24 cellular contexts compared by ENCODE assay signal in the genomic region with DNA sequence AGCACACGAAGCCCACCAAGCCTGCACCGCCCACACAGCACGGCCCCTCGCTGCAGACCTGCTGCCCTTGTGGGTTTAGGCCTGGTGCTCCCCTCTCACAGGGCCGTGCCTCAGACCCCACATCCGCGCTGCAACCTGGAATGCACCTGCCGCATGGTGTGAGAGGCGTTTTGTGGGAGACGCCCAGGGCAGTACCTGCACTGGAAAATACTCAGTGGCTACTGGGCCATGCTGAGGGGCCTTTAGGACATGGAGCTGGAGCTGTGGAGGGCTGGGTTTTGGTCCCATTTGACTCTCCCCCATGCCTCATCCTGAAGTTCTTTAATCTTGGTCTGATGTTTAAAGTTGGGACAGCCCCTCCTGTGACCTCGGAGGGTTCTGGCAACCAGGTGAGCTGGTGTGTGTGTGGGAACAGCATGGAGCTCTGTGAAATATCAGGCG.
DNase-seq lines count a peak whose midpoint lies in the region; ATAC-seq and TF ChIP-seq lines count a peak whose summit lies in the region.
"Had no signal": no experiment of that assay in that cellular context is flagged by ENCODE, and none has a peak within 500 bp of the region (broad histone marks: within the 10 kb centered on the region; RNA-seq: fewer than 3 reads in every experiment).

No MANE protein-coding gene starts in this region.

- H2AFZ ChIP-seq in mesenchymal stem cell (ENCODE audit: low read depth, low read length) = no peak overlapping the region
- H2AFZ ChIP-seq: parathyroid adenoma had no signal

- ATAC-seq in activated CD8-positive, alpha-beta T cell treated with anti-CD3 and anti-CD28 coated beads for 36 hours = peak; percentile 6
- no peak for ATAC-seq in HG03139 (IDR thresholded peaks at IDR 0.05; ENCODE audit: unreplicated experiment)

- peak overlapping the region in 6 of 7 donors; percentile 19 to 59 (median 30) for H3K4me3 Mint-ChIP-seq in CD8-positive, alpha-beta memory T cell
- H3K4me3 Mint-ChIP-seq in activated CD8-positive, alpha-beta T cell treated with anti-CD3 and anti-CD28 coated beads for 36 hours = no peak overlapping the region
- H3K4me3 Mint-ChIP-seq in type B pancreatic cell = no peak overlapping the region
- H3K4me3 Mint-ChIP-seq: activated B cell treated with CpG ODN at 0.5 μM for 24 hours; activated naive CD8-positive, alpha-beta T cell treated with anti-CD3 and anti-CD28 coated beads for 36 hours; CD4-positive, alpha-beta T cell; natural killer cell treated with Interleukin-12 subunit alpha and Interleukin-12 subunit beta and Interleukin-15 and Interleukin-18, amount 100 ng/mL, for 72 hours had no signal

- peaks cover 0 to 2% (median 0%) of the 10 kb centered on the region in 3 donors for H3K36me3 Mint-ChIP-seq in CD8-positive, alpha-beta memory T cell
- H3K36me3 Mint-ChIP-seq in activated CD8-positive, alpha-beta T cell treated with anti-CD3 and anti-CD28 coated beads for 36 hours (ENCODE audit: low read depth) = no peaks in the 10 kb centered on the region
- no peaks in the 10 kb centered on the region for H3K36me3 Mint-ChIP-seq in type B pancreatic cell
- H3K36me3 Mint-ChIP-seq: activated naive CD8-positive, alpha-beta T cell treated with anti-CD3 and anti-CD28 coated beads for 36 hours; natural killer cell treated with Interleukin-12 subunit alpha and Interleukin-12 subunit beta and Interleukin-15 and Interleukin-18, amount 100 ng/mL, for 72 hours had no signal

- H3K4me3 ChIP-seq in CD8-positive, alpha-beta memory T cell (ENCODE audit: low read length) = peak overlapping the region; percentile 29
- H3K4me3 ChIP-seq in mesenchymal stem cell (ENCODE audit: insufficient read depth in 1 of 2, low read depth in 1 of 2, low read length in 2 of 2) = no peak overlapping the region
- H3K4me3 ChIP-seq: gastroesophageal sphincter, left lung, Peyer's patch, transverse colon had no signal

- H3K9me3 Mint-ChIP-seq in CD8-positive, alpha-beta memory T cell = no peaks in the 10 kb centered on the region
- no peaks in the 10 kb centered on the region for H3K9me3 Mint-ChIP-seq in activated CD8-positive, alpha-beta T cell treated with anti-CD3 and anti-CD28 coated beads for 36 hours
- H3K9me3 Mint-ChIP-seq in type B pancreatic cell = peaks cover 3% of the 10 kb centered on the region
- H3K9me3 Mint-ChIP-seq: activated B cell treated with CpG ODN at 0.5 μM for 24 hours; activated naive CD8-positive, alpha-beta T cell treated with anti-CD3 and anti-CD28 coated beads for 36 hours; CD4-positive, alpha-beta T cell had no signal

- H3K23ac ChIP-seq in mesenchymal stem cell (ENCODE audit: low read length in 2 of 2) = no peak overlapping the region

- no peak overlapping the region for H2AK5ac ChIP-seq in mesenchymal stem cell (ENCODE audit: low read length, severe bottlenecking)

- peaks cover 0 to 4% of the 10 kb centered on the region in 2 donors for H3K27me3 Mint-ChIP-seq in CD8-positive, alpha-beta memory T cell
- no peaks in the 10 kb centered on the region for H3K27me3 Mint-ChIP-seq in activated CD8-positive, alpha-beta T cell treated with anti-CD3 and anti-CD28 coated beads for 36 hours
- peaks cover 8% of the 10 kb centered on the region for H3K27me3 Mint-ChIP-seq in type B pancreatic cell
- H3K27me3 Mint-ChIP-seq: activated B cell treated with CpG ODN at 0.5 μM for 24 hours; activated naive CD8-positive, alpha-beta T cell treated with anti-CD3 and anti-CD28 coated beads for 36 hours; CD4-positive, alpha-beta T cell had no signal

- no peak overlapping the region for H3K27ac ChIP-seq in CD8-positive, alpha-beta memory T cell (ENCODE audit: low read depth, low read length)
- H3K27ac ChIP-seq in mesenchymal stem cell (ENCODE audit: low read length, poor library complexity, severe bottlenecking) = no peak overlapping the region
- H3K27ac ChIP-seq: gastroesophageal sphincter, left lung, parathyroid adenoma, transverse colon had no signal

- H3K4me1 ChIP-seq in CD8-positive, alpha-beta memory T cell (ENCODE audit: insufficient read depth, low read length) = peaks cover 13% of the 10 kb centered on the region
- H3K4me1 ChIP-seq in mesenchymal stem cell (ENCODE audit: control insufficient read depth, insufficient read depth, low read depth, low read length) = peaks cover 2% of the 10 kb centered on the region
- H3K4me1 ChIP-seq: left lung, parathyroid adenoma, Peyer's patch, transverse colon had no signal

- no peak overlapping the region for H2BK5ac ChIP-seq in mesenchymal stem cell (ENCODE audit: low read depth, low read length, poor library complexity, severe bottlenecking)

- H3K27ac Mint-ChIP-seq in CD8-positive, alpha-beta memory T cell = peak overlapping the region in 6 of 8 donors; percentile 25 to 72 (median 48)
- no peak overlapping the region for H3K27ac Mint-ChIP-seq in activated CD8-positive, alpha-beta T cell treated with anti-CD3 and anti-CD28 coated beads for 36 hours
- H3K27ac Mint-ChIP-seq in type B pancreatic cell = no peak overlapping the region
- H3K27ac Mint-ChIP-seq: activated B cell treated with CpG ODN at 0.5 μM for 24 hours; activated T-helper 2 cell treated with anti-CD3 and anti-CD28 coated beads, Interferon-gamma antibody, Interleukin-2, Interleukin-4, amounts not matched to agents 10 μg/mL and 5 μg/mL and 100 μg/mL, durations not matched to agents 14 hours and 24 hours and 36 hours; CD4-positive, alpha-beta T cell; natural killer cell treated with Interleukin-12 subunit alpha and Interleukin-12 subunit beta and Interleukin-15 and Interleukin-18, amount 100 ng/mL, for 72 hours had no signal

- H2BK120ac ChIP-seq in mesenchymal stem cell (ENCODE audit: low read depth, low read length) = no peak overlapping the region

- no peak overlapping the region for H3K14ac ChIP-seq in mesenchymal stem cell (ENCODE audit: low read length in 2 of 2)

- POLR2A ChIA-PET in CD8-positive, alpha-beta memory T cell (lab: Charles Lee) = no interaction called here
- POLR2A ChIA-PET in activated CD8-positive, alpha-beta T cell treated with anti-CD3 and anti-CD28 coated beads for 36 hours (lab: Charles Lee) = no interaction called here

- H4K91ac ChIP-seq in mesenchymal stem cell (ENCODE audit: low read length) = peak overlapping the region; percentile 65

- H3K9me3 ChIP-seq in CD8-positive, alpha-beta memory T cell (ENCODE audit: low read length) = no peaks in the 10 kb centered on the region
- H3K9me3 ChIP-seq in mesenchymal stem cell (ENCODE audit: control insufficient read depth, low read length) = no peaks in the 10 kb centered on the region
- H3K9me3 ChIP-seq: gastroesophageal sphincter, left lung, Peyer's patch, transverse colon had no signal

- no peak overlapping the region for H3K4ac ChIP-seq in mesenchymal stem cell (ENCODE audit: low read depth in 1 of 2, low read length in 2 of 2)

- 90% methylated on average over 12 of the region's 12 CpGs for WGBS in mesenchymal stem cell

- no peaks in the 10 kb centered on the region for H3K27me3 ChIP-seq in CD8-positive, alpha-beta memory T cell (ENCODE audit: insufficient read depth, low read length, poor library complexity, severe bottlenecking)
- peaks cover 0 to 19% of the 10 kb centered on the region in 2 experiments for H3K27me3 ChIP-seq in mesenchymal stem cell (ENCODE audit: control insufficient read depth in 1 of 2, insufficient read depth in 1 of 2, low read length in 2 of 2)
- H3K27me3 ChIP-seq: left lung, Peyer's patch, transverse colon had no signal

- H3K18ac ChIP-seq in mesenchymal stem cell (ENCODE audit: low read depth in 1 of 2, low read length in 2 of 2) = no peak overlapping the region

- DNase-seq in CD8-positive, alpha-beta memory T cell = no peak
- DNase-seq in activated CD8-positive, alpha-beta T cell treated with anti-CD3 and anti-CD28 coated beads for 36 hours = no peak
- DNase-seq in mesenchymal stem cell = no peak
- peak; percentile 62 for DNase-seq in type B pancreatic cell (ENCODE audit: extremely low spot score, unreplicated experiment)
- DNase-seq in NCI-H774 (lab: John Stamatoyannopoulos, UW) = no peak
- DNase-seq in amygdala (lab: John Stamatoyannopoulos, UW) = no peak
- DNase-seq: activated B cell treated with CpG ODN at 0.5 μM for 24 hours, hippocampal formation, IMR-90, midbrain, NCI-H187 treated with DMSO at 0.1 percent for 48 hours, NCI-H524 treated with DMSO at 0.1 percent for 48 hours, SW 1271, T1000 had no signal

- H3K9ac ChIP-seq in mesenchymal stem cell (ENCODE audit: low read length) = no peak overlapping the region
- H3K9ac ChIP-seq: parathyroid adenoma had no signal

- CTCF ChIA-PET in CD8-positive, alpha-beta memory T cell (lab: Charles Lee) = interaction anchor here (0.8 kb wide), 1 partner anchor 19 kb away, joined by 3 read pairs; no protein-coding TSS in a partner anchor
- CTCF ChIA-PET in activated CD8-positive, alpha-beta T cell treated with anti-CD3 and anti-CD28 coated beads for 36 hours (lab: Charles Lee) = interaction anchor here (1.0 to 2.2 kb wide), 3 partner anchors 11 to 64 kb away, joined by 3 to 15 read pairs (median 4); no protein-coding TSS in a partner anchor

- peaks cover 24 to 29% (median 27%) of the 10 kb centered on the region in 3 donors for H3K4me1 Mint-ChIP-seq in CD8-positive, alpha-beta memory T cell
- H3K4me1 Mint-ChIP-seq in activated CD8-positive, alpha-beta T cell treated with anti-CD3 and anti-CD28 coated beads for 36 hours (ENCODE audit: low read depth) = peaks cover 19% of the 10 kb centered on the region
- no peaks in the 10 kb centered on the region for H3K4me1 Mint-ChIP-seq in type B pancreatic cell (ENCODE audit: unreplicated experiment)
- H3K4me1 Mint-ChIP-seq: activated B cell treated with CpG ODN at 0.5 μM for 24 hours had no signal

- no peak overlapping the region for H4K8ac ChIP-seq in mesenchymal stem cell (ENCODE audit: low read length)

- intact Hi-C loops in activated CD8-positive, alpha-beta T cell treated with anti-CD3 and anti-CD28 coated beads for 36 hours (cut with micrococcal nuclease) = no loop called here

- H2BK12ac ChIP-seq in mesenchymal stem cell (ENCODE audit: low read length in 2 of 2) = no peak overlapping the region

- H2BK15ac ChIP-seq in mesenchymal stem cell (ENCODE audit: low read depth, poor library complexity, severe bottlenecking) = no peak overlapping the region

- no peaks in the 10 kb centered on the region for H3K36me3 ChIP-seq in CD8-positive, alpha-beta memory T cell (ENCODE audit: insufficient read depth, low read length)
- H3K36me3 ChIP-seq in mesenchymal stem cell (ENCODE audit: control insufficient read depth in 1 of 2, insufficient read depth in 2 of 2, low read depth in 1 of 2, low read length in 2 of 2) = no peaks in the 10 kb centered on the region
- H3K36me3 ChIP-seq: gastroesophageal sphincter, left lung, Peyer's patch, transverse colon had no signal

- TF ChIP-seq CTCF in activated CD8-positive, alpha-beta T cell treated with anti-CD3 and anti-CD28 coated beads for 36 hours (IDR thresholded peaks at IDR 0.05) = no peak
- no peak for TF ChIP-seq CTCF in type B pancreatic cell (conservative IDR thresholded peaks at IDR 0.05)

- no peaks in the 10 kb centered on the region for H3K79me1 ChIP-seq in mesenchymal stem cell (replicated peaks; ENCODE audit: low read length, poor library complexity, severe bottlenecking)

- no peak overlapping the region for H3K4me2 ChIP-seq in mesenchymal stem cell (ENCODE audit: low read length, poor library complexity, severe bottlenecking)

Comparison
In these comparisons a context has a peak if more than half of its experiments do, and no peak if none do; other contexts are left out.
1. H3K27ac Mint-ChIP-seq: peak in CD8-positive, alpha-beta memory T cell (6 of 8); none in activated CD8-positive, alpha-beta T cell treated with anti-CD3 and anti-CD28 coated beads for 36 hours (single experiment) and type B pancreatic cell (single experiment).
2. H3K4me3 Mint-ChIP-seq: peak in CD8-positive, alpha-beta memory T cell (6 of 7); none in activated CD8-positive, alpha-beta T cell treated with anti-CD3 and anti-CD28 coated beads for 36 hours (single experiment) and type B pancreatic cell (single experiment).